21 cellular contexts compared by ENCODE assay signal in genomic region chr17:20094777-20095176, GRCh38.
DNase-seq lines count a peak whose midpoint lies in the region; ATAC-seq, FAIRE-seq and TF ChIP-seq lines count a peak whose summit lies in the region.
"Had no signal": no experiment of that assay in that cellular context is flagged by ENCODE, and none has a peak within 500 bp of the region (broad histone marks: within the 10 kb centered on the region; RNA-seq: fewer than 3 reads in every experiment).

No MANE protein-coding gene starts in this region.

- H3K27me3 Mint-ChIP-seq in activated CD8-positive, alpha-beta T cell treated with anti-CD3 and anti-CD28 coated beads, Interleukin-2, amount 10 ng/mL, durations not matched to agents 7 days and 5 days (ENCODE audit: low read depth): peaks cover 2% of the 10 kb centered on the region
- H3K27me3 Mint-ChIP-seq: activated naive CD4-positive, alpha-beta T cell treated with anti-CD3 and anti-CD28 coated beads, Interleukin-2, amount 50 U/mL, for 24 hours; dendritic cell treated with granulocyte-macrophage colony-stimulating factor and Interleukin-4, amounts not matched to agents 40 ng/mL and 50 ng/mL, for 4 days had no signal

- H3K27me3 ChIP-seq in ascending aorta (no peaks in the 10 kb centered on the region), subcutaneous abdominal adipose tissue (ENCODE audit: control insufficient read depth in 5 of 5, insufficient read depth in 4 of 5, low read length in 5 of 5) (no peaks in the 10 kb centered on the region), sigmoid colon (no peaks in the 10 kb centered on the region)
- H3K27me3 ChIP-seq: brain microvascular endothelial cell, gastroesophageal sphincter had no signal

- no peak for TF ChIP-seq POLR2A in sigmoid colon (IDR thresholded peaks at IDR 0.05)

- 35 to 39% methylated on average over 1 of the region's 1 CpG for WGBS in sigmoid colon, 2 donors

- DNase-seq in HTR-8/SVneo (ENCODE audit: insufficient read length, low spot score) (no peak), ascending aorta (ENCODE audit: low spot score in 2 of 2) (no peak), kidney tubule cell (ENCODE audit: low spot score) (peak; percentile 2), sigmoid colon (no peak)
- no peak for DNase-seq in activated CD8-positive, alpha-beta T cell treated with anti-CD3 and anti-CD28 coated beads, Interleukin-2, amount 10 ng/mL, durations not matched to agents 7 days and 5 days
- no peak for DNase-seq in stimulated activated CD4-positive, alpha-beta T cell treated with anti-CD3 and anti-CD28 coated beads, Interleukin-4, amount 100 ng/mL, for 1 hour
- DNase-seq: activated CD4-positive, alpha-beta T cell treated with anti-CD3 and anti-CD28 coated beads for 1 hour; AML-193; DMS79 treated with DMSO at 0.1 percent for 48 hours; Kasumi-1; naive thymus-derived CD8-positive, alpha-beta T cell; NCI-H1105; stimulated activated CD4-positive, alpha-beta T cell treated with anti-CD3 and anti-CD28 coated beads, Interleukin-2, amount 100 ng/mL, for 24 hours; stimulated activated naive CD8-positive, alpha-beta T cell treated with anti-CD3 and anti-CD28 coated beads, Interleukin-15, Interleukin-2, amounts not matched to agents 100 U/mL and 50 U/mL, for 24 hours had no signal

- H3K4me1 Mint-ChIP-seq in activated CD8-positive, alpha-beta T cell treated with anti-CD3 and anti-CD28 coated beads, Interleukin-2, amount 10 ng/mL, durations not matched to agents 7 days and 5 days (ENCODE audit: low read depth): peaks cover 10% of the 10 kb centered on the region

- intact Hi-C loops in ascending aorta (cut with DNase I) (loop anchor here (1.0 to 2.0 kb wide), 2 partner anchors 68 to 85 kb away; partner anchors contain the start of gene SPECC1), sigmoid colon (cut with DNase I) (no loop called here)

- POLR2A ChIA-PET in activated CD8-positive, alpha-beta T cell treated with anti-CD3 and anti-CD28 coated beads, Interleukin-2, amount 10 ng/mL, durations not matched to agents 7 days and 5 days (lab: Charles Lee): no interaction called here

- peak overlapping the region in 1 of 2 donors; percentile 36 for H3K4me3 ChIP-seq in ascending aorta
- H3K4me3 ChIP-seq in subcutaneous abdominal adipose tissue (ENCODE audit: low read depth in 1 of 5, low read length in 5 of 5): peak overlapping the region in 1 of 5 donors; percentile 23
- no peak overlapping the region for H3K4me3 ChIP-seq in sigmoid colon
- H3K4me3 ChIP-seq: gastroesophageal sphincter, GM23338 had no signal

- H3K27ac Mint-ChIP-seq in activated CD8-positive, alpha-beta T cell treated with anti-CD3 and anti-CD28 coated beads, Interleukin-2, amount 10 ng/mL, durations not matched to agents 7 days and 5 days: no peak overlapping the region
- H3K27ac Mint-ChIP-seq: activated naive CD4-positive, alpha-beta T cell treated with anti-CD3 and anti-CD28 coated beads, Interleukin-2, amount 50 U/mL, for 24 hours; activated T-helper 1 cell treated with anti-CD3 and anti-CD28 coated beads, Interleukin-12 subunit alpha, Interleukin-12 subunit beta, Interleukin-2, Interleukin-4 antibody, amounts not matched to agents 30 ng/mL and 10 ng/mL and 1 ng/mL, durations not matched to agents 14 hours and 24 hours and 36 hours; naive thymus-derived CD8-positive, alpha-beta T cell had no signal

- H3K9me3 ChIP-seq in ascending aorta (no peaks in the 10 kb centered on the region), subcutaneous abdominal adipose tissue (ENCODE audit: control insufficient read depth in 5 of 5, low read length in 5 of 5) (no peaks in the 10 kb centered on the region), sigmoid colon (no peaks in the 10 kb centered on the region)
- H3K9me3 ChIP-seq: gastroesophageal sphincter had no signal

- TF ChIP-seq CTCF in ascending aorta (IDR thresholded peaks at IDR 0.05) (no peak), sigmoid colon (IDR thresholded peaks at IDR 0.05) (no peak)

- CTCF ChIA-PET in activated CD8-positive, alpha-beta T cell treated with anti-CD3 and anti-CD28 coated beads, Interleukin-2, amount 10 ng/mL, durations not matched to agents 7 days and 5 days (lab: Charles Lee): no interaction called here

- TF ChIP-seq EP300 in sigmoid colon (IDR thresholded peaks at IDR 0.05): no peak

- peak overlapping the region; percentile 90 to 97 for H3K27ac ChIP-seq in ascending aorta
- H3K27ac ChIP-seq in subcutaneous abdominal adipose tissue (ENCODE audit: low read depth, low read length): peak overlapping the region; percentile 18
- H3K27ac ChIP-seq in sigmoid colon: peak overlapping the region in 1 of 4 donors; percentile 14
- H3K27ac ChIP-seq: brain microvascular endothelial cell had no signal

- FAIRE-seq in HTR-8/SVneo (lab: Jason Lieb, UNC): peak; percentile 40

- H3K9ac ChIP-seq in subcutaneous abdominal adipose tissue (ENCODE audit: low read length in 5 of 5): no peak overlapping the region

- H3K4me3 Mint-ChIP-seq in activated CD8-positive, alpha-beta T cell treated with anti-CD3 and anti-CD28 coated beads, Interleukin-2, amount 10 ng/mL, durations not matched to agents 7 days and 5 days: no peak overlapping the region
- H3K4me3 Mint-ChIP-seq: activated naive CD4-positive, alpha-beta T cell treated with anti-CD3 and anti-CD28 coated beads, Interleukin-2, amount 50 U/mL, for 24 hours; activated T-helper 1 cell treated with anti-CD3 and anti-CD28 coated beads, Interleukin-12 subunit alpha, Interleukin-12 subunit beta, Interleukin-2, Interleukin-4 antibody, amounts not matched to agents 30 ng/mL and 10 ng/mL and 1 ng/mL, durations not matched to agents 14 hours and 24 hours and 36 hours; dendritic cell treated with granulocyte-macrophage colony-stimulating factor and Interleukin-4, amounts not matched to agents 40 ng/mL and 50 ng/mL, for 4 days; GM23338; naive thymus-derived CD8-positive, alpha-beta T cell had no signal

- ATAC-seq in activated CD8-positive, alpha-beta T cell treated with anti-CD3 and anti-CD28 coated beads, Interleukin-2, amount 10 ng/mL, durations not matched to agents 7 days and 5 days: no peak
- ATAC-seq: naive thymus-derived CD8-positive, alpha-beta T cell; stimulated activated naive CD8-positive, alpha-beta T cell treated with anti-CD3 and anti-CD28 coated beads, Interleukin-15, Interleukin-2, amounts not matched to agents 100 U/mL and 50 U/mL, for 24 hours had no signal

- H3K9me3 Mint-ChIP-seq in activated CD8-positive, alpha-beta T cell treated with anti-CD3 and anti-CD28 coated beads, Interleukin-2, amount 10 ng/mL, durations not matched to agents 7 days and 5 days (ENCODE audit: insufficient read depth): no peaks in the 10 kb centered on the region
- H3K9me3 Mint-ChIP-seq: activated naive CD4-positive, alpha-beta T cell treated with anti-CD3 and anti-CD28 coated beads, Interleukin-2, amount 50 U/mL, for 24 hours; activated T-helper 1 cell treated with anti-CD3 and anti-CD28 coated beads, Interleukin-12 subunit alpha, Interleukin-12 subunit beta, Interleukin-2, Interleukin-4 antibody, amounts not matched to agents 30 ng/mL and 10 ng/mL and 1 ng/mL, durations not matched to agents 14 hours and 24 hours and 36 hours; dendritic cell treated with granulocyte-macrophage colony-stimulating factor and Interleukin-4, amounts not matched to agents 40 ng/mL and 50 ng/mL, for 4 days; GM23338; naive thymus-derived CD8-positive, alpha-beta T cell had no signal

- H3K4me1 ChIP-seq in ascending aorta (peaks cover 15 to 53% of the 10 kb centered on the region in 2 donors), subcutaneous abdominal adipose tissue (ENCODE audit: control insufficient read depth in 5 of 5, insufficient read depth in 5 of 5, low read length in 5 of 5) (peaks cover 0 to 64% (median 49%) of the 10 kb centered on the region in 5 donors), sigmoid colon (peaks cover 0 to 10% (median 3%) of the 10 kb centered on the region in 4 donors)

- H3K36me3 Mint-ChIP-seq in activated CD8-positive, alpha-beta T cell treated with anti-CD3 and anti-CD28 coated beads, Interleukin-2, amount 10 ng/mL, durations not matched to agents 7 days and 5 days (ENCODE audit: low read depth): no peaks in the 10 kb centered on the region
- H3K36me3 Mint-ChIP-seq: activated naive CD4-positive, alpha-beta T cell treated with anti-CD3 and anti-CD28 coated beads, Interleukin-2, amount 50 U/mL, for 24 hours had no signal

- H3K36me3 ChIP-seq in ascending aorta (peaks cover 0 to 8% of the 10 kb centered on the region in 2 donors), subcutaneous abdominal adipose tissue (ENCODE audit: control insufficient read depth in 5 of 5, insufficient read depth in 5 of 5, low read length in 5 of 5) (peaks cover 0 to 22% (median 22%) of the 10 kb centered on the region in 5 donors), sigmoid colon (no peaks in the 10 kb centered on the region)
- H3K36me3 ChIP-seq: brain microvascular endothelial cell had no signal
